ENCODE assay signal across 27 cellular contexts in the genomic region with DNA sequence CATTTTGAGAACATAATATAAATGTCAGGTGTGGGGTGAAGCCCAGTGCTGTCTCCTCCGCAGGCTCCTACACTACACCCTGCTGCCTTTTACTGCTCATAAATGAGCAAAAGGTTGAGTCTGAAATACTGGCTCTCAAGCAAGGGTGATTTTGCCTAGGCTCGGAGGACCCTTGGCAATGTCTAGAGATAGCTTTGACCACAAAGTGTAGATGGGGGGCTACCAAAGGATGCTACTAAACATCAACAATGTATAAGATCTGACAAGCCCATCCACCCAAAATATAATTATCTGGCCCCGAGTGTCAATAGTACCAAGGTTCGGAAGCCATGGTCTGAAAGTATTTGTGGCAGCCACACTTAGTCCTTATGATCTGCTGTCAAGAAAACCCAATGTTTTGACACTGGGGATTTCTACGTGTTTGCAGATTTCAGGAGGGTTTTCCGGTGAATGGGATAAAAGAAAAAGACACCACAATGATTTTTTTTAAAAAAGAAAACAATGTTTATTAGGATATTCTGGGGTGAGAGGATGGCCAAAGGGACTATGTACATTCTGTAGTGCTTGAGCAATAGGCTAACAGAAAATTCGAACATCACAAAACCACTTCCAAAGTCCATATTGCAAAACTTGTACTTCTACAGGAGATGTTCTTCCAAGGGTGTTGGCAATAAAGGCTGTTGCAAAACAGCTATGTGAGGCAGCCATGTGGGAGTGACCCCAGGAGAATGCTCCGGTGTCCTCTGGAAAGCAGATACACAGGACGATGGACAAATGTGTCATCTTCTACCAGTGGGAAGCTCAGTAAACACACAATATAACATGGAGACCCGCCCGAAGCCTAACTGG.
DNase-seq lines count a peak whose midpoint lies in the region; ATAC-seq and TF ChIP-seq lines count a peak whose summit lies in the region.
"Had no signal": no experiment of that assay in that cellular context is flagged by ENCODE, and none has a peak within 500 bp of the region (broad histone marks: within the 10 kb centered on the region; RNA-seq: fewer than 3 reads in every experiment).

No MANE protein-coding gene starts in this region.

- ATAC-seq in GM21825 (IDR thresholded peaks at IDR 0.05; ENCODE audit: unreplicated experiment) (no peak), HG03432 (IDR thresholded peaks at IDR 0.05; ENCODE audit: unreplicated experiment) (no peak)
- ATAC-seq: activated CD4-positive, CD25-positive, alpha-beta regulatory T cell treated with anti-CD3 and anti-CD28 coated beads, Interleukin-2, amount 50 U/mL, for 24 hours; activated CD8-positive, alpha-beta T cell treated with anti-CD3 and anti-CD28 coated beads, Interleukin-2, amount 10 ng/mL, durations not matched to agents 7 days and 5 days; effector memory CD8-positive, alpha-beta T cell; naive thymus-derived CD8-positive, alpha-beta T cell; T-cell had no signal

- H3K4me1 ChIP-seq in adipocyte (ENCODE audit: control insufficient read depth, insufficient read depth, low read length) (peaks cover 32% of the 10 kb centered on the region), sigmoid colon (peaks cover 0 to 27% (median 18%) of the 10 kb centered on the region in 4 donors), MM.1S (ENCODE audit: low read length) (no peaks in the 10 kb centered on the region)
- H3K4me1 ChIP-seq: esophagus squamous epithelium had no signal

- no peaks in the 10 kb centered on the region for H3K36me3 Mint-ChIP-seq in activated CD4-positive, alpha-beta T cell treated with anti-CD3 and anti-CD28 coated beads, Interleukin-2, amount 10 ng/mL, durations not matched to agents 24 days and 14 days (ENCODE audit: low read depth)
- H3K36me3 Mint-ChIP-seq: brain; CD4-positive, alpha-beta memory T cell; mesothelial cell of epicardium; naive thymus-derived CD8-positive, alpha-beta T cell; T-cell; type B pancreatic cell had no signal

- TF ChIP-seq CTCF in sigmoid colon (IDR thresholded peaks at IDR 0.05) (no peak), MM.1S (IDR thresholded peaks at IDR 0.05; ENCODE audit: low read length) (no peak)

- peak overlapping the region; percentile 50 for H3K9ac ChIP-seq in adipocyte (ENCODE audit: low read length)
- no peak overlapping the region for H3K9ac ChIP-seq in MM.1S (ENCODE audit: low read length)

- no peaks in the 10 kb centered on the region for H3K9me3 Mint-ChIP-seq in activated CD4-positive, alpha-beta T cell treated with anti-CD3 and anti-CD28 coated beads, Interleukin-2, amount 10 ng/mL, durations not matched to agents 24 days and 14 days
- H3K9me3 Mint-ChIP-seq: brain, mesothelial cell of epicardium, T-cell, type B pancreatic cell had no signal

- H3F3A ChIP-seq in MM.1S (ENCODE audit: insufficient read depth, low read length) = no peaks in the 10 kb centered on the region

- intact Hi-C loops in sigmoid colon (cut with DNase I) = no loop called here
- intact Hi-C loops in activated CD4-positive, alpha-beta T cell treated with anti-CD3 and anti-CD28 coated beads, Interleukin-2, amount 10 ng/mL, durations not matched to agents 24 days and 14 days (cut with micrococcal nuclease) = no loop called here

- no peak overlapping the region for H3K27ac Mint-ChIP-seq in activated CD4-positive, alpha-beta T cell treated with anti-CD3 and anti-CD28 coated beads, Interleukin-2, amount 10 ng/mL, durations not matched to agents 24 days and 14 days
- H3K27ac Mint-ChIP-seq: activated CD8-positive, alpha-beta T cell treated with anti-CD3 and anti-CD28 coated beads, Interleukin-2, amount 10 ng/mL, durations not matched to agents 7 days and 5 days; effector memory CD8-positive, alpha-beta T cell; naive thymus-derived CD8-positive, alpha-beta T cell; T-cell; type B pancreatic cell had no signal

- H3K27me3 ChIP-seq in adipocyte (replicated peaks; ENCODE audit: control insufficient read depth, insufficient read depth, low read length) (no peaks in the 10 kb centered on the region), sigmoid colon (no peaks in the 10 kb centered on the region), MM.1S (replicated peaks; ENCODE audit: insufficient read depth, low read length) (no peaks in the 10 kb centered on the region)
- H3K27me3 ChIP-seq: esophagus squamous epithelium, ovary, SJCRH30 had no signal

- H3K4me3 ChIP-seq in adipocyte (ENCODE audit: low read length) = peak overlapping the region; percentile 40
- no peak overlapping the region for H3K4me3 ChIP-seq in sigmoid colon
- no peak overlapping the region for H3K4me3 ChIP-seq in MM.1S (ENCODE audit: low read length)
- H3K4me3 ChIP-seq: esophagus squamous epithelium, ovary, SJCRH30 had no signal

- no peaks in the 10 kb centered on the region for H3K9me2 ChIP-seq in MM.1S (replicated peaks; ENCODE audit: insufficient read depth, low read length)

- H4K20me1 ChIP-seq in MM.1S (ENCODE audit: insufficient read depth, low read length) = no peaks in the 10 kb centered on the region

- no peaks in the 10 kb centered on the region for H3K4me1 Mint-ChIP-seq in activated CD4-positive, alpha-beta T cell treated with anti-CD3 and anti-CD28 coated beads, Interleukin-2, amount 10 ng/mL, durations not matched to agents 24 days and 14 days
- H3K4me1 Mint-ChIP-seq: CD4-positive, alpha-beta memory T cell; naive thymus-derived CD8-positive, alpha-beta T cell; T-cell had no signal

- no peak overlapping the region for H3K4me3 Mint-ChIP-seq in activated CD4-positive, alpha-beta T cell treated with anti-CD3 and anti-CD28 coated beads, Interleukin-2, amount 10 ng/mL, durations not matched to agents 24 days and 14 days
- H3K4me3 Mint-ChIP-seq: activated CD8-positive, alpha-beta T cell treated with anti-CD3 and anti-CD28 coated beads, Interleukin-2, amount 10 ng/mL, durations not matched to agents 7 days and 5 days; brain; CD4-positive, alpha-beta memory T cell; effector memory CD8-positive, alpha-beta T cell; mesothelial cell of epicardium; naive thymus-derived CD8-positive, alpha-beta T cell; T-cell; type B pancreatic cell had no signal

- H3K9me3 ChIP-seq in adipocyte (ENCODE audit: control insufficient read depth, low read length) (no peaks in the 10 kb centered on the region), sigmoid colon (no peaks in the 10 kb centered on the region), MM.1S (replicated peaks; ENCODE audit: insufficient read depth, low read length) (no peaks in the 10 kb centered on the region)
- H3K9me3 ChIP-seq: esophagus squamous epithelium, ovary, SJCRH30 had no signal

- no peaks in the 10 kb centered on the region for H3K27me3 Mint-ChIP-seq in activated CD4-positive, alpha-beta T cell treated with anti-CD3 and anti-CD28 coated beads, Interleukin-2, amount 10 ng/mL, durations not matched to agents 24 days and 14 days
- H3K27me3 Mint-ChIP-seq: CD4-positive, alpha-beta memory T cell; effector memory CD8-positive, alpha-beta T cell; T-cell; type B pancreatic cell had no signal

- no peak overlapping the region for H3K4me2 ChIP-seq in MM.1S (ENCODE audit: low read depth, low read length)

- DNase-seq in GM04503 (ENCODE audit: low read depth) = peak; percentile 15
- DNase-seq in adipocyte (ENCODE audit: low read depth) = peak; percentile 74
- peak; percentile 67 for DNase-seq in iris pigment epithelial cell (ENCODE audit: low read depth)
- peak; percentile 80 for DNase-seq in sigmoid colon
- DNase-seq in activated CD4-positive, alpha-beta T cell treated with anti-CD3 and anti-CD28 coated beads, Interleukin-2, amount 10 ng/mL, durations not matched to agents 24 days and 14 days = no peak
- DNase-seq in MM.1S = no peak
- DNase-seq: activated CD8-positive, alpha-beta T cell treated with anti-CD3 and anti-CD28 coated beads, Interleukin-2, amount 10 ng/mL, durations not matched to agents 7 days and 5 days; activated effector memory CD4-positive, alpha-beta T cell treated with anti-CD3 and anti-CD28 coated beads, Interleukin-2, amount 50 U/mL, for 16 hours; activated T-cell treated with anti-CD3 and anti-CD28 coated beads for 4 hours; CD4-positive, alpha-beta memory T cell; effector memory CD8-positive, alpha-beta T cell; esophagus squamous epithelium; GOT3; KBM-7; naive thymus-derived CD8-positive, alpha-beta T cell; NCI-H1694; NCI-H524 treated with DMSO at 0.1 percent for 48 hours; SJCRH30; stimulated activated CD8-positive, alpha-beta memory T cell treated with anti-CD3 and anti-CD28 coated beads, Interleukin-4, amount 100 ng/mL, for 48 hours; T-cell had no signal

- peak overlapping the region in 1 of 4 donors; percentile 27 for H3K27ac ChIP-seq in sigmoid colon
- no peak overlapping the region for H3K27ac ChIP-seq in MM.1S (ENCODE audit: low read length)
- H3K27ac ChIP-seq: ovary had no signal

- TF ChIP-seq EP300 in sigmoid colon (IDR thresholded peaks at IDR 0.05) = no peak

- H3K36me3 ChIP-seq in adipocyte (ENCODE audit: control insufficient read depth, insufficient read depth, low read length, severe bottlenecking) = no peaks in the 10 kb centered on the region
- peaks cover 0 to 4% (median 0%) of the 10 kb centered on the region in 4 donors for H3K36me3 ChIP-seq in sigmoid colon
- H3K36me3 ChIP-seq in MM.1S (replicated peaks; ENCODE audit: insufficient read depth, low read length) = no peaks in the 10 kb centered on the region
- H3K36me3 ChIP-seq: esophagus squamous epithelium, ovary, SJCRH30 had no signal

- 74 to 85% methylated on average over 11 of the region's 11 CpGs for WGBS in sigmoid colon, 2 donors

- H3K79me2 ChIP-seq in MM.1S (ENCODE audit: low read length) = no peaks in the 10 kb centered on the region

- TF ChIP-seq POLR2A in sigmoid colon (IDR thresholded peaks at IDR 0.05) = no peak

- H2AFZ ChIP-seq in MM.1S (ENCODE audit: low read length) = no peak overlapping the region

Comparison
In these comparisons a context has a peak if more than half of its experiments do, and no peak if none do; other contexts are left out.
1. DNase-seq: peak in GM04503 (single experiment), adipocyte (single experiment), iris pigment epithelial cell (single experiment) and sigmoid colon (single experiment); none in activated CD4-positive, alpha-beta T cell treated with anti-CD3 and anti-CD28 coated beads, Interleukin-2, amount 10 ng/mL, durations not matched to agents 24 days and 14 days (single experiment) and MM.1S (single experiment).